Comparison of ENCODE assay signal across 1 cellular context in the genomic region with DNA sequence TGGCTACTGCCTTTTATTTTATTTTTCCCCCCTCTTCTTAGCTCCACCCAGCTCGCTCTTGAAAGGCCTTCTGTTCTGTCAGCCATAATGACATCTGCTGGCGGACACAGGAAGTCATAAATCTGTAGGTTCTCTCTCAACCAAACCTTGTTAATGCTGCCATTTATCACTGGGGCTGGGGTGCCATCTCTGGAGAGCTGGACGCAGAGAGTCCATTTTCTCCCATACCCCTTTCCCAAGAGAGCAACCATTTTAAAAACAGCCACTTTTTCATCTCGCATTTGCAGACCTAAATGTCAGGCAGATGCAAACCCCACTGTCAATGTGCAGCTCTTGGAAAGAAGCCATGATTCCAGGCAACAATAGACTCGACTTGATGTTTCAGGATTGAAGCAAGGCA.
TF ChIP-seq lines count a peak whose summit lies in the region.

No MANE protein-coding gene starts in this region.

TF ChIP-seq in K562, 482 proteins besides CTCF, POLR2A, EP300 and RAD21 (continues in another document):
- TF ChIP-seq RCOR1 (IDR thresholded peaks at IDR 0.05; ENCODE audit: borderline replicate concordance in 1 of 2, low read depth in 2 of 2, low read length in 2 of 2) (no peak), ZNF436 (CRISPR knock-in tag; IDR thresholded peaks at IDR 0.05) (no peak), CHD1 (IDR thresholded peaks at IDR 0.05; ENCODE audit: low read length) (no peak), BACH1 (tag; IDR thresholded peaks at IDR 0.05) (no peak), PTTG1 (tag; IDR thresholded peaks at IDR 0.05; ENCODE audit: low read depth) (no peak), TEAD4 (IDR thresholded peaks at IDR 0.05; ENCODE audit: low read length) (peak; percentile 45; the same call in 1 of the 2 replicates), TEAD4 (CRISPR knock-in tag; IDR thresholded peaks at IDR 0.05; ENCODE audit: borderline replicate concordance) (no peak), EHMT2 (IDR thresholded peaks at IDR 0.05) (peak; percentile 45; the same call in 1 of the 2 replicates), PML (IDR thresholded peaks at IDR 0.05; ENCODE audit: low read length) (no peak), HOXB6 (CRISPR knock-in tag; IDR thresholded peaks at IDR 0.05; ENCODE audit: borderline replicate concordance) (no peak), CREB3L1 (IDR thresholded peaks at IDR 0.05; ENCODE audit: borderline replicate concordance, low read depth) (no peak), MEIS2 (IDR thresholded peaks at IDR 0.05; ENCODE audit: partially characterized antibody) (peak; percentile 93), ZC3H4 (CRISPR knock-in tag; IDR thresholded peaks at IDR 0.05; ENCODE audit: borderline replicate concordance) (no peak), CUX1 (CRISPR knock-in tag; IDR thresholded peaks at IDR 0.05) (no peak), SRSF9 (IDR thresholded peaks at IDR 0.05; ENCODE audit: borderline replicate concordance, low read depth, low read length) (no peak), HMGXB4 (CRISPR knock-in tag; IDR thresholded peaks at IDR 0.05) (no peak), ZNF766 (CRISPR knock-in tag; conservative IDR thresholded peaks at IDR 0.05) (0 out of 2 replicates have a peak, but pooled peaks have one; percentile 30), NEUROD1 (IDR thresholded peaks at IDR 0.05; ENCODE audit: borderline replicate concordance, low read depth, low read length, partially characterized antibody) (no peak), RAD51 (IDR thresholded peaks at IDR 0.05; ENCODE audit: borderline replicate concordance, low read depth) (no peak), ZNF584 (CRISPR knock-in tag; IDR thresholded peaks at IDR 0.05; ENCODE audit: low read depth) (peak; percentile 46; the same call in 1 of the 2 replicates), EZH2 (IDR thresholded peaks at IDR 0.05; ENCODE audit: borderline replicate concordance, low read depth, low read length) (no peak), ZNF324 (CRISPR knock-in tag; IDR thresholded peaks at IDR 0.05) (no peak), RREB1 (CRISPR knock-in tag; IDR thresholded peaks at IDR 0.05) (no peak), STAG1 (CRISPR knock-in tag; IDR thresholded peaks at IDR 0.05; ENCODE audit: borderline replicate concordance) (no peak), NFIC (IDR thresholded peaks at IDR 0.05) (no peak)
- TF ChIP-seq, protein P1, sequence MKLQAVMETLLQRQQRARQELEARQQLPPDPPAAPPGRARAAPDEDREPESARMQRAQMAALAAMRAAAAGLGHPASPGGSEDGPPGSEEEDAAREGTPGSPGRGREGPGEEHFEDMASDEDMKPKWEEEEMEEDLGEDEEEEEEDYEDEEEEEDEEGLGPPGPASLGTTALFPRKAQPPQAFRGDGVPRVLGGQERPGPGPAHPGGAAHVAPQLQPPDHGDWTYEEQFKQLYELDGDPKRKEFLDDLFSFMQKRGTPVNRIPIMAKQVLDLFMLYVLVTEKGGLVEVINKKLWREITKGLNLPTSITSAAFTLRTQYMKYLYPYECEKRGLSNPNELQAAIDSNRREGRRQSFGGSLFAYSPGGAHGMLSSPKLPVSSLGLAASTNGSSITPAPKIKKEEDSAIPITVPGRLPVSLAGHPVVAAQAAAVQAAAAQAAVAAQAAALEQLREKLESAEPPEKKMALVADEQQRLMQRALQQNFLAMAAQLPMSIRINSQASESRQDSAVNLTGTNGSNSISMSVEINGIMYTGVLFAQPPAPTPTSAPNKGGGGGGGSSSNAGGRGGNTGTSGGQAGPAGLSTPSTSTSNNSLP (IDR thresholded peaks at IDR 0.05; ENCODE audit: borderline replicate concordance, low read depth, low read length) = no peak
- TF ChIP-seq, protein P2, sequence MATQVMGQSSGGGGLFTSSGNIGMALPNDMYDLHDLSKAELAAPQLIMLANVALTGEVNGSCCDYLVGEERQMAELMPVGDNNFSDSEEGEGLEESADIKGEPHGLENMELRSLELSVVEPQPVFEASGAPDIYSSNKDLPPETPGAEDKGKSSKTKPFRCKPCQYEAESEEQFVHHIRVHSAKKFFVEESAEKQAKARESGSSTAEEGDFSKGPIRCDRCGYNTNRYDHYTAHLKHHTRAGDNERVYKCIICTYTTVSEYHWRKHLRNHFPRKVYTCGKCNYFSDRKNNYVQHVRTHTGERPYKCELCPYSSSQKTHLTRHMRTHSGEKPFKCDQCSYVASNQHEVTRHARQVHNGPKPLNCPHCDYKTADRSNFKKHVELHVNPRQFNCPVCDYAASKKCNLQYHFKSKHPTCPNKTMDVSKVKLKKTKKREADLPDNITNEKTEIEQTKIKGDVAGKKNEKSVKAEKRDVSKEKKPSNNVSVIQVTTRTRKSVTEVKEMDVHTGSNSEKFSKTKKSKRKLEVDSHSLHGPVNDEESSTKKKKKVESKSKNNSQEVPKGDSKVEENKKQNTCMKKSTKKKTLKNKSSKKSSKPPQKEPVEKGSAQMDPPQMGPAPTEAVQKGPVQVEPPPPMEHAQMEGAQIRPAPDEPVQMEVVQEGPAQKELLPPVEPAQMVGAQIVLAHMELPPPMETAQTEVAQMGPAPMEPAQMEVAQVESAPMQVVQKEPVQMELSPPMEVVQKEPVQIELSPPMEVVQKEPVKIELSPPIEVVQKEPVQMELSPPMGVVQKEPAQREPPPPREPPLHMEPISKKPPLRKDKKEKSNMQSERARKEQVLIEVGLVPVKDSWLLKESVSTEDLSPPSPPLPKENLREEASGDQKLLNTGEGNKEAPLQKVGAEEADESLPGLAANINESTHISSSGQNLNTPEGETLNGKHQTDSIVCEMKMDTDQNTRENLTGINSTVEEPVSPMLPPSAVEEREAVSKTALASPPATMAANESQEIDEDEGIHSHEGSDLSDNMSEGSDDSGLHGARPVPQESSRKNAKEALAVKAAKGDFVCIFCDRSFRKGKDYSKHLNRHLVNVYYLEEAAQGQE (CRISPR knock-in tag; IDR thresholded peaks at IDR 0.05; ENCODE audit: low read depth) = 0 out of 2 replicates have a peak, but pooled peaks have one; percentile 36
- TF ChIP-seq, protein P3, sequence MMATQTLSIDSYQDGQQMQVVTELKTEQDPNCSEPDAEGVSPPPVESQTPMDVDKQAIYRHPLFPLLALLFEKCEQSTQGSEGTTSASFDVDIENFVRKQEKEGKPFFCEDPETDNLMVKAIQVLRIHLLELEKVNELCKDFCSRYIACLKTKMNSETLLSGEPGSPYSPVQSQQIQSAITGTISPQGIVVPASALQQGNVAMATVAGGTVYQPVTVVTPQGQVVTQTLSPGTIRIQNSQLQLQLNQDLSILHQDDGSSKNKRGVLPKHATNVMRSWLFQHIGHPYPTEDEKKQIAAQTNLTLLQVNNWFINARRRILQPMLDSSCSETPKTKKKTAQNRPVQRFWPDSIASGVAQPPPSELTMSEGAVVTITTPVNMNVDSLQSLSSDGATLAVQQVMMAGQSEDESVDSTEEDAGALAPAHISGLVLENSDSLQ (IDR thresholded peaks at IDR 0.05) = peak; percentile 91
